ENCODE assay signal across 2 cellular contexts in the genomic region with DNA sequence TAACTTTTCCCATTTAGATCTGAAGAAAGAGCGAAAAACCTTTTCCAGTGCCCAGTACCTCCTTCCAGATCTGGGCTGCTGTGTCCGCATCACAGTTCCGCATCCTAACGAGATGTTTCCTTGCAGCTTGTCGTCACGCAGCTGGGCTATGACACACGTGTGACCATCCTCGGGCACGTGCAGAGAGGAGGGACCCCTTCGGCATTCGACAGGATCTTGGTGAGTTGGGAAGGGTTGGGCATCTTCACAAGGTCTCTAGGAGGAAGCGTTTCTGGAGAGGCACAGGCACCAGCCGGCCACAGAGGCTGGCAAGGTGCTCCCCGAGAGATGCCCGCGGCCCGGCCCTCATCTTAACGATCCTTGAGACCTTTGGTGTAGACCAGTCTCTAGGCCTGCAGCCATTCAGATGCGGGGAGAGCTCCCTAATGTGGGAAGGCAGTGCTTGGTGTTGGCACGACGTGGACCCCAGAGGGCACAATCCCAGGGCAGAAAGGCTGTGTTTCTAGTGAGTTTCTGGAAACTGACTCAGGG.
TF ChIP-seq lines count a peak whose summit lies in the region.

No MANE protein-coding gene starts in this region.

TF ChIP-seq in SK-N-SH, 30 proteins besides CTCF, POLR2A, EP300 and RAD21 (continued from another document):
- TF ChIP-seq RFX5 (IDR thresholded peaks at IDR 0.05; ENCODE audit: low read length): no peak
- TF ChIP-seq POLR2AphosphoS5 (IDR thresholded peaks at IDR 0.05; ENCODE audit: low read depth, low read length): no peak
TF ChIP-seq in SK-N-SH: peak in this region for 0.

TF ChIP-seq in SK-N-SH treated with all-trans-retinoic acid at 6 μM for 48 hours, 23 proteins besides CTCF, POLR2A, EP300 and RAD21 (continued from another document):
- no peak for TF ChIP-seq ESRRG (CRISPR knock-in tag; IDR thresholded peaks at IDR 0.05)
- TF ChIP-seq, protein P1, sequence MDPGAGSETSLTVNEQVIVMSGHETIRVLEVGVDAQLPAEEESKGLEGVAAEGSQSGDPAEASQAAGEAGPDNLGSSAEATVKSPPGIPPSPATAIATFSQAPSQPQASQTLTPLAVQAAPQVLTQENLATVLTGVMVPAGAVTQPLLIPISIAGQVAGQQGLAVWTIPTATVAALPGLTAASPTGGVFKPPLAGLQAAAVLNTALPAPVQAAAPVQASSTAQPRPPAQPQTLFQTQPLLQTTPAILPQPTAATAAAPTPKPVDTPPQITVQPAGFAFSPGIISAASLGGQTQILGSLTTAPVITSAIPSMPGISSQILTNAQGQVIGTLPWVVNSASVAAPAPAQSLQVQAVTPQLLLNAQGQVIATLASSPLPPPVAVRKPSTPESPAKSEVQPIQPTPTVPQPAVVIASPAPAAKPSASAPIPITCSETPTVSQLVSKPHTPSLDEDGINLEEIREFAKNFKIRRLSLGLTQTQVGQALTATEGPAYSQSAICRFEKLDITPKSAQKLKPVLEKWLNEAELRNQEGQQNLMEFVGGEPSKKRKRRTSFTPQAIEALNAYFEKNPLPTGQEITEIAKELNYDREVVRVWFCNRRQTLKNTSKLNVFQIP (CRISPR knock-in tag; IDR thresholded peaks at IDR 0.05; ENCODE audit: borderline replicate concordance, low read depth): no peak
- TF ChIP-seq RARB (CRISPR knock-in tag; IDR thresholded peaks at IDR 0.05): no peak
- no peak for TF ChIP-seq ZFP30 (CRISPR knock-in tag; IDR thresholded peaks at IDR 0.05)
- no peak for TF ChIP-seq TCF4 (CRISPR knock-in tag; IDR thresholded peaks at IDR 0.05; ENCODE audit: borderline replicate concordance)
- TF ChIP-seq GLIS3 (CRISPR knock-in tag; IDR thresholded peaks at IDR 0.05): no peak
- TF ChIP-seq BACH2 (CRISPR knock-in tag; IDR thresholded peaks at IDR 0.05; ENCODE audit: borderline replicate concordance): no peak
- TF ChIP-seq OSR1 (CRISPR knock-in tag; IDR thresholded peaks at IDR 0.05): no peak
- TF ChIP-seq ZFP3 (CRISPR knock-in tag; IDR thresholded peaks at IDR 0.05): no peak
- no peak for TF ChIP-seq ZNF70 (CRISPR knock-in tag; IDR thresholded peaks at IDR 0.05)
- TF ChIP-seq, protein P2, sequence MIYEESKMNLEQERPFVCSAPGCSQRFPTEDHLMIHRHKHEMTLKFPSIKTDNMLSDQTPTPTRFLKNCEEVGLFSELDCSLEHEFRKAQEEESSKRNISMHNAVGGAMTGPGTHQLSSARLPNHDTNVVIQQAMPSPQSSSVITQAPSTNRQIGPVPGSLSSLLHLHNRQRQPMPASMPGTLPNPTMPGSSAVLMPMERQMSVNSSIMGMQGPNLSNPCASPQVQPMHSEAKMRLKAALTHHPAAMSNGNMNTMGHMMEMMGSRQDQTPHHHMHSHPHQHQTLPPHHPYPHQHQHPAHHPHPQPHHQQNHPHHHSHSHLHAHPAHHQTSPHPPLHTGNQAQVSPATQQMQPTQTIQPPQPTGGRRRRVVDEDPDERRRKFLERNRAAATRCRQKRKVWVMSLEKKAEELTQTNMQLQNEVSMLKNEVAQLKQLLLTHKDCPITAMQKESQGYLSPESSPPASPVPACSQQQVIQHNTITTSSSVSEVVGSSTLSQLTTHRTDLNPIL (CRISPR knock-in tag; IDR thresholded peaks at IDR 0.05; ENCODE audit: low read depth): no peak
- no peak for TF ChIP-seq TOX (CRISPR knock-in tag; IDR thresholded peaks at IDR 0.05; ENCODE audit: borderline replicate concordance)
- TF ChIP-seq SNAI2 (CRISPR knock-in tag; IDR thresholded peaks at IDR 0.05): no peak
